In the genomic region with DNA sequence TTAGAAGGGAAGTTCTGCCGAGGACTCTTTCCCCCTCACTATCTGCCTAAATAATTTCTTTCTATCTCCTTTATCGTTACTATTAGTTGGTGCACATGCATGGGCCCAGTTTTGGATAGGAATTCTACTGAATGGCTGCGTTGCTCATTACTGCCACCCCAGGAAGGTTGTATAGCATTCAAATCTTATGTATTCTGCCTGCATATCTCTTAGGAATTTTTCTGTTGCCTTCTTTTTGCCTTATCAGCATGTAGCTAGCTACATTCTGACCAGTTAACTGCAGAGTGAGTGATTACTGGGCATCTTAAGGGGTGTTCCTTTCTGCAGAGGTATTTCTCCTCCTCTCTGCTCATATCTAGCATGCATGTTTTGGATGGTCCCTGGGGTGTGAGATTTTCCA, we compare ENCODE assay signal across 15 cellular contexts.
DNase-seq lines count a peak whose midpoint lies in the region; ATAC-seq, FAIRE-seq and TF ChIP-seq lines count a peak whose summit lies in the region.
"Had no signal": no experiment of that assay in that cellular context is flagged by ENCODE, and none has a peak within 500 bp of the region (broad histone marks: within the 10 kb centered on the region; RNA-seq: fewer than 3 reads in every experiment).

No MANE protein-coding gene starts in this region.

- H3K4me3 ChIP-seq in BE2C (ENCODE audit: low read depth, low read length) (no peak overlapping the region), keratinocyte (ENCODE audit: control insufficient read depth in 2 of 3, extremely low read depth in 1 of 3, insufficient read depth in 2 of 3, low read depth in 1 of 3, low read length in 3 of 3) (no peak overlapping the region)
- H3K4me3 ChIP-seq: GM23338, SK-N-MC had no signal

- dilution Hi-C loops in keratinocyte (cut with MboI; ENCODE audit: extremely low pct_ligation_motif_present, low sequenced_read_pairs) = no loop called here

- H3K36me3 ChIP-seq in BE2C = no peaks in the 10 kb centered on the region
- no peaks in the 10 kb centered on the region for H3K36me3 ChIP-seq in keratinocyte (ENCODE audit: control insufficient read depth in 2 of 2, extremely low read depth in 1 of 2, insufficient read depth in 2 of 2, low read length in 2 of 2)

- no peak for FAIRE-seq in keratinocyte (lab: Jason Lieb, UNC)
- FAIRE-seq: G401.6 had no signal

- DNase-seq in BE2C (no peak), OCI-M1 (lab: John Stamatoyannopoulos, UW) (peak; percentile 3), keratinocyte (ENCODE audit: low read depth, low spot score) (no peak), NCI-H2107 treated with DMSO at 0.1 percent for 48 hours (lab: John Stamatoyannopoulos, UW; ENCODE audit: unreplicated experiment) (no peak)
- no peak for DNase-seq in activated CD4-positive, alpha-beta T cell treated with anti-CD3 and anti-CD28 coated beads, Interleukin-2, amount 50 U/mL, for 48 hours
- DNase-seq: C1 segment of cervical spinal cord, COR-L47, NCI-H1092 treated with DMSO at 0.1 percent for 48 hours, NCI-H1694 treated with DMSO at 0.1 percent for 48 hours, NCI-H446 had no signal

- no peaks in the 10 kb centered on the region for H3K79me2 ChIP-seq in keratinocyte (ENCODE audit: control insufficient read depth, insufficient read depth, low read length)

- no peak for ATAC-seq in HG02981 (IDR thresholded peaks at IDR 0.05; ENCODE audit: unreplicated experiment)
- ATAC-seq: GM23338 had no signal

- no peak overlapping the region for H3K9ac ChIP-seq in keratinocyte (ENCODE audit: control insufficient read depth, extremely low read depth, insufficient read depth, low read length)

- H3K9me3 ChIP-seq in BE2C = no peaks in the 10 kb centered on the region
- H3K9me3 ChIP-seq in keratinocyte (ENCODE audit: control insufficient read depth, low read depth, low read length) = no peaks in the 10 kb centered on the region

- no peak overlapping the region for H3K4me2 ChIP-seq in keratinocyte (ENCODE audit: control insufficient read depth, extremely low read depth, insufficient read depth, low read depth, low read length)
- H3K4me2 ChIP-seq: GM23338 had no signal

- TF ChIP-seq CTCF in BE2C (IDR thresholded peaks at IDR 0.05; ENCODE audit: low read depth, low read length) = peak; percentile 56
- peak; percentile 19; the same call in 1 of the 3 replicates for TF ChIP-seq CTCF in GM12872 (IDR thresholded peaks at IDR 0.05; ENCODE audit: insufficient read depth, low read depth, low read length)
- peak in 2 of 3 experiments; percentile 17 for TF ChIP-seq CTCF in keratinocyte (optimal IDR thresholded peaks at IDR 0.05 in 1 of 3, IDR thresholded peaks at IDR 0.05 in 1 of 3, conservative IDR thresholded peaks at IDR 0.05 in 1 of 3; ENCODE audit: extremely low read depth in 1 of 3, insufficient read depth in 2 of 3, low read length in 3 of 3)

- H3K4me1 ChIP-seq in BE2C (no peaks in the 10 kb centered on the region), keratinocyte (ENCODE audit: control insufficient read depth, extremely low read depth, insufficient read depth, low read length) (peaks cover 27% of the 10 kb centered on the region)

- H2AFZ ChIP-seq in keratinocyte (ENCODE audit: control insufficient read depth, low read length) = no peak overlapping the region
- H2AFZ ChIP-seq: GM23338 had no signal

- no peak overlapping the region for H3K27ac ChIP-seq in keratinocyte (ENCODE audit: control insufficient read depth, insufficient read depth, low read length)
- H3K27ac ChIP-seq: SK-N-MC had no signal

- H3K9me1 ChIP-seq in keratinocyte (ENCODE audit: control insufficient read depth, extremely low read depth, insufficient read depth, low read length) = no peaks in the 10 kb centered on the region

- H3K27me3 ChIP-seq in BE2C (no peaks in the 10 kb centered on the region), keratinocyte (ENCODE audit: control insufficient read depth, extremely low read depth, insufficient read depth, low read length) (no peaks in the 10 kb centered on the region)

- H4K20me1 ChIP-seq in keratinocyte (ENCODE audit: control insufficient read depth, extremely low read depth, insufficient read depth, low read length) = no peaks in the 10 kb centered on the region
